ENCODE assay signal across 8 cellular contexts in the genomic region with DNA sequence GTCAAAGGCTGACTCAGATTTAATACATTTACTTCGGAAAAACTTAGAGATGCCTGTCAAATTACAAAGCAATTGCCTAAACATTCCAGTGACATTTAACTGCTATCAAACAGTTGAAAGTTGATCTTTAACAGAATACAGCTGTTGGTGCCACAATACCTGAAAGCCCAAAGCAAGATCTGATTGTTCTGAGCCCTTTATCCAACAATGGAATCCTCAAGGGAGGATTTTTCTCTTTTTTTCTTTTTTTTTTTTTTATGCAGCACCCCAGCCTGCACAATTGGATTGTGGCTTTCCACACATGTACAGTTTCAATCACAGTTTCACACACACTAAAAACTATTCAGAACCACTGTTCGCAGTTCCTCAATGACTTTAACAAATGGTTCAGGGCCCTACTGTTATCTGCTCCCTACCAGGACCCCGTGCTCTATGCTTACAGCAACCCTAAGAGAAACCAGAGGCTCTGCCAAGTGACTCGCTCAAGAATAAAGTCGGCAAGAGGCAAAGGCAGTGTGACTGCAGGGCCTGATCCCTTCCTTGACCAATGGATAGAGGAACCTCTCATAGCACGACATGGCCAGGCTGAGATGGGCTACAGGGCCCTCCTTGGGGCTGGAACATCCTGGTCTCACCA. TPM values are rescaled to one million over a fixed set of nuclear protein-coding genes. Genes with fewer than 3 reads are reported as not detected.
DNase-seq lines count a peak whose midpoint lies in the region; ATAC-seq, FAIRE-seq and TF ChIP-seq lines count a peak whose summit lies in the region.

No MANE protein-coding gene starts in this region.

- no peak for TF ChIP-seq RAD21 in HepG2 (CRISPR knock-in tag; IDR thresholded peaks at IDR 0.05)

- intact Hi-C loops in HepG2 (cut with micrococcal nuclease; ENCODE audit: unreplicated experiment): no loop called here

- H3K4me3 ChIP-seq in RWPE2 (ENCODE audit: severe bottlenecking) (no peak overlapping the region), HepG2 (replicated peaks in 1 of 3; ENCODE audit: insufficient read depth in 1 of 3, low read depth in 2 of 3, low read length in 3 of 3) (no peak overlapping the region)

- peak; percentile 96 for ATAC-seq in GM18511 (IDR thresholded peaks at IDR 0.05; ENCODE audit: unreplicated experiment)
- ATAC-seq in HG02610 (IDR thresholded peaks at IDR 0.05; ENCODE audit: unreplicated experiment): peak; percentile 95
- ATAC-seq in RWPE2 (ENCODE audit: low read depth): peak; percentile 38; the same call in 1 of the 3 replicates
- ATAC-seq in HepG2: no peak

- no peaks in the 10 kb centered on the region for H3K4me1 ChIP-seq in RWPE2 (ENCODE audit: insufficient read depth, poor library complexity, severe bottlenecking)
- H3K4me1 ChIP-seq in HepG2 (ENCODE audit: insufficient read depth, low read length): peaks cover 53% of the 10 kb centered on the region

- in situ Hi-C loops in HepG2 (cut with HindIII; ENCODE audit: extremely low pct_ligation_motif_present, low pct_unique_long_range_greater_than_20kb): no loop called here

- peaks cover 99% of the 10 kb centered on the region for H3K79me2 ChIP-seq in HepG2 (ENCODE audit: insufficient read depth, low read length)

- no peak overlapping the region for H3K4me2 ChIP-seq in HepG2 (ENCODE audit: low read depth, low read length)

- no peak for TF ChIP-seq POLR2A in HepG2 (IDR thresholded peaks at IDR 0.05; ENCODE audit: insufficient read depth in 1 of 2, low read depth in 2 of 2, low read length in 2 of 2)

- no TSS peak for BruUV-seq in HepG2 (replicated peaks; lab: Mats Ljungman, UMichigan)

- POLR2A ChIA-PET in HepG2 (lab: Yijun Ruan, JAX): no interaction called here

- no peaks in the 10 kb centered on the region for H3K27me3 ChIP-seq in RWPE2 (ENCODE audit: insufficient read depth, poor library complexity, severe bottlenecking)
- no peaks in the 10 kb centered on the region for H3K27me3 ChIP-seq in HepG2 (ENCODE audit: control insufficient read depth in 1 of 2, insufficient read depth in 2 of 2, low read length in 2 of 2)

- no peak for FAIRE-seq in HepG2 (lab: Jason Lieb, UNC)

- TF ChIP-seq CTCF in RWPE2 (IDR thresholded peaks at IDR 0.05; ENCODE audit: poor library complexity, severe bottlenecking): no peak
- TF ChIP-seq CTCF in HepG2 (CRISPR knock-in tag; IDR thresholded peaks at IDR 0.05): no peak

- H3K36me3 ChIP-seq in RWPE2 (ENCODE audit: low read depth) (no peaks in the 10 kb centered on the region), HepG2 (replicated peaks in 1 of 2; ENCODE audit: control insufficient read depth in 1 of 2, insufficient read depth in 2 of 2, low read length in 2 of 2) (no peaks in the 10 kb centered on the region)

- H3K27ac ChIP-seq in RWPE2 (ENCODE audit: poor library complexity, severe bottlenecking): no peak overlapping the region
- H3K27ac ChIP-seq in HepG2 (ENCODE audit: extremely low read length, insufficient read depth, low read length): no peak overlapping the region

- no peak for DNase-seq in RWPE2 (ENCODE audit: low spot score)
- no peak for DNase-seq in HepG2 (ENCODE audit: low spot score)
- no peak for DNase-seq in activated naive CD4-positive, alpha-beta T cell treated with anti-CD3 and anti-CD28 coated beads, Interleukin-2, amount 50 U/mL, for 16 hours
- no peak for DNase-seq in NOMO-1 treated with DMSO at 0.1 percent for 48 hours (lab: John Stamatoyannopoulos, UW; ENCODE audit: unreplicated experiment)
- no peak for DNase-seq in NCI-H82 treated with DMSO at 0.1 percent for 48 hours (lab: John Stamatoyannopoulos, UW; ENCODE audit: unreplicated experiment)
- no peak for DNase-seq in HuH-7.5 (ENCODE audit: low spot score)

- no peaks in the 10 kb centered on the region for H4K20me1 ChIP-seq in HepG2 (ENCODE audit: insufficient read depth, low read length)

- no peak overlapping the region for H3K9ac ChIP-seq in HepG2 (ENCODE audit: insufficient read depth, low read depth, low read length)

- CTCF ChIA-PET in HepG2 (lab: Yijun Ruan, JAX; ENCODE audit: low intra/inter-chr PET ratio, low total read pairs): no interaction called here

- no peaks in the 10 kb centered on the region for H3K9me3 ChIP-seq in RWPE2 (ENCODE audit: severe bottlenecking)
- H3K9me3 ChIP-seq in HepG2 (ENCODE audit: low read length): no peaks in the 10 kb centered on the region

- 87% methylated on average over 6 of the region's 6 CpGs for WGBS in HepG2 (ENCODE audit: low lambda C conversion rate)

- TF ChIP-seq EP300 in HepG2 (IDR thresholded peaks at IDR 0.05; ENCODE audit: low read depth in 2 of 2, low read length in 2 of 2): no peak
- no peak for TF ChIP-seq EP300 in HepG2 (CRISPR knock-in tag; IDR thresholded peaks at IDR 0.05; ENCODE audit: borderline replicate concordance)

- no peak overlapping the region for H2AFZ ChIP-seq in HepG2 (ENCODE audit: low read length)

TF ChIP-seq in HepG2, 621 proteins besides CTCF, POLR2A, EP300 and RAD21 (continues in another document):
- TF ChIP-seq ZC3H13 (CRISPR knock-in tag; IDR thresholded peaks at IDR 0.05) (no peak), ZNF800 (CRISPR knock-in tag; IDR thresholded peaks at IDR 0.05) (no peak), MEIS1 (CRISPR knock-in tag; IDR thresholded peaks at IDR 0.05; ENCODE audit: borderline replicate concordance) (no peak), ZNF629 (CRISPR knock-in tag; conservative IDR thresholded peaks at IDR 0.05) (no peak), ZFP62 (CRISPR knock-in tag; IDR thresholded peaks at IDR 0.05) (no peak), PHF20 (CRISPR knock-in tag; IDR thresholded peaks at IDR 0.05) (no peak), RAD51 (IDR thresholded peaks at IDR 0.05; ENCODE audit: borderline replicate concordance) (no peak), ZBTB38 (CRISPR knock-in tag; IDR thresholded peaks at IDR 0.05) (0 out of 2 replicates have a peak, but pooled peaks have one; percentile 21), SNAPC2 (CRISPR knock-in tag; IDR thresholded peaks at IDR 0.05) (no peak), EHMT2 (IDR thresholded peaks at IDR 0.05; ENCODE audit: borderline replicate concordance, low read depth, low read length) (no peak), ZNF720 (CRISPR knock-in tag; IDR thresholded peaks at IDR 0.05) (no peak), SUZ12 (IDR thresholded peaks at IDR 0.05; ENCODE audit: low read depth, low read length) (no peak), SP140L (CRISPR knock-in tag; IDR thresholded peaks at IDR 0.05; ENCODE audit: borderline replicate concordance) (no peak)
- TF ChIP-seq, protein P1, sequence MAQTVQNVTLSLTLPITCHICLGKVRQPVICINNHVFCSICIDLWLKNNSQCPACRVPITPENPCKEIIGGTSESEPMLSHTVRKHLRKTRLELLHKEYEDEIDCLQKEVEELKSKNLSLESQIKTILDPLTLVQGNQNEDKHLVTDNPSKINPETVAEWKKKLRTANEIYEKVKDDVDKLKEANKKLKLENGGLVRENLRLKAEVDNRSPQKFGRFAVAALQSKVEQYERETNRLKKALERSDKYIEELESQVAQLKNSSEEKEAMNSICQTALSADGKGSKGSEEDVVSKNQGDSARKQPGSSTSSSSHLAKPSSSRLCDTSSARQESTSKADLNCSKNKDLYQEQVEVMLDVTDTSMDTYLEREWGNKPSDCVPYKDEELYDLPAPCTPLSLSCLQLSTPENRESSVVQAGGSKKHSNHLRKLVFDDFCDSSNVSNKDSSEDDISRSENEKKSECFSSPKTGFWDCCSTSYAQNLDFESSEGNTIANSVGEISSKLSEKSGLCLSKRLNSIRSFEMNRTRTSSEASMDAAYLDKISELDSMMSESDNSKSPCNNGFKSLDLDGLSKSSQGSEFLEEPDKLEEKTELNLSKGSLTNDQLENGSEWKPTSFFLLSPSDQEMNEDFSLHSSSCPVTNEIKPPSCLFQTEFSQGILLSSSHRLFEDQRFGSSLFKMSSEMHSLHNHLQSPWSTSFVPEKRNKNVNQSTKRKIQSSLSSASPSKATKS (CRISPR knock-in tag; IDR thresholded peaks at IDR 0.05): no peak

RNA-seq across cellular contexts. Expression of gene EPB41L2, which starts 33.3 kb away (rescaled TPM):
- 41.7 and 42.1 TPM in 2 replicates for total RNA-seq in HepG2 (2016; rRNA removed; fragmentation: Illumina TruSeq; extraction: Trizol)
- total RNA-seq in HepG2 (2016; cell fraction: cytosol; rRNA removed; fragmentation: Illumina TruSeq; extraction: Trizol; ENCODE audit: low read depth): 48.7 and 70.3 TPM in 2 replicates
- total RNA-seq in HepG2 (2016; cell fraction: insoluble cytoplasmic fraction; rRNA removed; fragmentation: Illumina TruSeq; extraction: Trizol): 33.1 and 37.6 TPM in 2 replicates
- 32.9 and 42.5 TPM in 2 replicates for total RNA-seq in HepG2 (2016; cell fraction: membrane; rRNA removed; fragmentation: Illumina TruSeq; extraction: Trizol)
- total RNA-seq in HepG2 (2016; cell fraction: nucleus; rRNA removed; fragmentation: Illumina TruSeq; extraction: Trizol): 115 and 119 TPM in 2 replicates
- polyA plus RNA-seq in HepG2 (2011; rRNA removed): 45.3 and 56.4 TPM in 2 replicates
- 22.0 and 26.4 TPM in 2 replicates for polyA plus RNA-seq in HepG2 (2011; cell fraction: cytosol; rRNA removed)
- polyA plus RNA-seq in HepG2 (2011; cell fraction: nucleus; rRNA removed): 128 and 148 TPM in 2 replicates
- polyA plus RNA-seq in HepG2 (2012): 47.5 and 129 TPM in 2 replicates
- polyA plus RNA-seq in HepG2 (2016; cell fraction: cytosol; fragmentation: Illumina TruSeq; extraction: Trizol; ENCODE audit: low read depth): 2.9 and 4.0 TPM in 2 replicates
- 44.9 and 50.4 TPM in 2 replicates for polyA plus RNA-seq in HepG2 (2016; cell fraction: insoluble cytoplasmic fraction; fragmentation: Illumina TruSeq; extraction: Trizol; ENCODE audit: low read depth)
- 8.4 and 9.3 TPM in 2 replicates for polyA plus RNA-seq in HepG2 (2016; cell fraction: membrane; fragmentation: Illumina TruSeq; extraction: Trizol; ENCODE audit: low read depth)
- polyA plus RNA-seq in HepG2 (2016; cell fraction: nucleus; fragmentation: Illumina TruSeq; extraction: Trizol; ENCODE audit: insufficient read depth, low read depth): 138 and 156 TPM in 2 replicates
- polyA minus RNA-seq in HepG2 (2011; rRNA and poly(A)+ RNA removed; ENCODE audit: low replicate concordance): 45.6 and 215 TPM in 2 replicates
- 50.0 and 50.3 TPM in 2 replicates for polyA minus RNA-seq in HepG2 (2011; cell fraction: cytosol; rRNA and poly(A)+ RNA removed)
- polyA minus RNA-seq in HepG2 (2011; cell fraction: nucleus; rRNA and poly(A)+ RNA removed): 287 and 403 TPM in 2 replicates
